1 cellular context compared by ENCODE assay signal in genomic region chr6:12371641-12372146, GRCh38.
A peak's percentile ranks its signal among the peaks of the same experiment; 100 is the strongest.
TF ChIP-seq lines count a peak whose summit lies in the region.

No MANE protein-coding gene starts in this region.

TF ChIP-seq in HEK293, 187 proteins besides CTCF, POLR2A, EP300 and RAD21 (continued from another document and continues in another):
- TF ChIP-seq ZNF19 (tag by site-specific recombination; IDR thresholded peaks at IDR 0.05; ENCODE audit: low read depth) (no peak), ZNF280C (tag by site-specific recombination; IDR thresholded peaks at IDR 0.05) (no peak), KLF17 (tag by site-specific recombination; IDR thresholded peaks at IDR 0.05) (0 out of 2 replicates have a peak, but pooled peaks have one; percentile 44), ATF2 (tag by site-specific recombination; IDR thresholded peaks at IDR 0.05; ENCODE audit: low read depth) (no peak), YY1 (tag by site-specific recombination; IDR thresholded peaks at IDR 0.05) (no peak), ZNF514 (tag by site-specific recombination; IDR thresholded peaks at IDR 0.05) (no peak), ZNF449 (tag by site-specific recombination; IDR thresholded peaks at IDR 0.05) (no peak), SP2 (tag by site-specific recombination; IDR thresholded peaks at IDR 0.05) (no peak), PRDM6 (tag by site-specific recombination; IDR thresholded peaks at IDR 0.05) (peak; percentile 26; the same call in 1 of the 2 replicates), ZNF292 (tag by site-specific recombination; IDR thresholded peaks at IDR 0.05; ENCODE audit: borderline replicate concordance, low read depth) (no peak), IKZF3 (tag by site-specific recombination; IDR thresholded peaks at IDR 0.05) (no peak), ZNF214 (tag by site-specific recombination; IDR thresholded peaks at IDR 0.05; ENCODE audit: borderline replicate concordance) (no peak), ZNF776 (tag by site-specific recombination; IDR thresholded peaks at IDR 0.05; ENCODE audit: borderline replicate concordance) (peak; percentile 45; the same call in 1 of the 2 replicates), ZNF266 (tag by site-specific recombination; IDR thresholded peaks at IDR 0.05; ENCODE audit: low read depth) (no peak), ZNF239 (tag by site-specific recombination; IDR thresholded peaks at IDR 0.05) (no peak), ZSCAN5A (tag by site-specific recombination; IDR thresholded peaks at IDR 0.05) (no peak), ZNF629 (tag by site-specific recombination; IDR thresholded peaks at IDR 0.05) (peak; percentile 45), ZNF398 (tag by site-specific recombination; IDR thresholded peaks at IDR 0.05) (no peak), ZNF426 (tag by site-specific recombination; IDR thresholded peaks at IDR 0.05) (no peak), ZBTB10 (tag by site-specific recombination; IDR thresholded peaks at IDR 0.05) (no peak), ZNF2 (tag by site-specific recombination; IDR thresholded peaks at IDR 0.05) (no peak), ZNF140 (tag by site-specific recombination; IDR thresholded peaks at IDR 0.05) (no peak), ZSCAN23 (tag by site-specific recombination; IDR thresholded peaks at IDR 0.05) (no peak), ZNF585B (tag by site-specific recombination; IDR thresholded peaks at IDR 0.05) (no peak), ZNF626 (tag by site-specific recombination; IDR thresholded peaks at IDR 0.05) (no peak), ZNF701 (tag by site-specific recombination; IDR thresholded peaks at IDR 0.05) (no peak), SCRT1 (tag by site-specific recombination; IDR thresholded peaks at IDR 0.05; ENCODE audit: borderline replicate concordance) (no peak), ZNF518A (tag by site-specific recombination; conservative IDR thresholded peaks at IDR 0.05; ENCODE audit: low read depth) (no peak), ZBTB26 (tag by site-specific recombination; optimal IDR thresholded peaks at IDR 0.05) (no peak), ZSCAN16 (tag by site-specific recombination; IDR thresholded peaks at IDR 0.05) (no peak), GLIS2 (tag by site-specific recombination; IDR thresholded peaks at IDR 0.05) (no peak), ZNF645 (tag by site-specific recombination; IDR thresholded peaks at IDR 0.05) (no peak), ZXDB (tag by site-specific recombination; IDR thresholded peaks at IDR 0.05) (peak; percentile 82), ZNF416 (tag by site-specific recombination; IDR thresholded peaks at IDR 0.05) (no peak)
